9 cellular contexts compared by ENCODE assay signal in the genomic region with DNA sequence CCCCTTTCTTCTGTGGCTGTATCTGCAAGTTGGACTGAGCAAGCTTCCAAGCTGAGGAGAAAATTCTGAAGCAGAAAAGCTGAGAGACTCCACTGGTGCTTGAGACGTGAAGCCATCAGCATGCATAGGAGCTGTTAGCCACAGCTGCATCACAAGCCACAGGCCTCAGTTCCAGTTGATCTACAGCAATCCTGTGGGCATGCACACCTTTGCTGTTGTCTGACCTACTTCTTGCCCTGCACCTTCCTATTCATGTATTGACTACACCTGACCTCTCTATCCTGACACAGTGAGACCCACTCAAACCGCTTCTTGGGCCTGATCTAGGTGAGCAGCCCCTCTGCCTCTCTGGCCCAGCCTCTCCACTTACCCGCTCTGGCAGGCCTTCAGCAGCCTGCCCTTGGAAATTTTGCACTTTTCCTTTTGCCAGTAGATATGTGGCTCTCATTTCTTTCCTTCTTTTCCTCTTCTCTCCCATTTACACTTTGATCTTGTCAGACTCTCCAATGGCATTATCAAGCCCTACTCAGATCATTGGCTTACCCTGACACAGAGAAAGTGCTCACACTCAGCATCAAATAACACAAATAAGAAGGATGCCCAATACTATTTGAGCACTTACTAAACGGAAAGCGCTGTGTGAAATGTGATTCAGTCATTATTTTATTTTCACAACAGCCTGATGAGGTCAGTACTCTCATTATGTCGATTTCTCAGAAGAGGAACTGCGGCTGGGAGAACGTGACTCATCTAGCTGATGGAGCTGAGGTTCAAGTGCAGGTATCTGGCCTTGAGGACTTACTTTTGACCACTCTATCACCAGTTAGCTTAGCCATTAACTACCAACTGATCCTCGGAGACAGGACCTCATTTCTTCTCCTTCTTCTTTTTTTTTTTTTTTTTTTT. TPM values are rescaled to one million over a fixed set of nuclear protein-coding genes. Genes with fewer than 3 reads are reported as not detected.
DNase-seq lines count a peak whose midpoint lies in the region; ATAC-seq, FAIRE-seq and TF ChIP-seq lines count a peak whose summit lies in the region.
"Had no signal": no experiment of that assay in that cellular context is flagged by ENCODE, and none has a peak within 500 bp of the region (broad histone marks: within the 10 kb centered on the region; RNA-seq: fewer than 3 reads in every experiment).

No MANE protein-coding gene starts in this region.

- H3K27ac Mint-ChIP-seq in natural killer cell: peak overlapping the region in 1 of 2 donors; percentile 65

- peak; percentile 18 to 24 for DNase-seq in activated CD4-positive, alpha-beta T cell treated with anti-CD3 and anti-CD28 coated beads for 4 hours
- DNase-seq in activated CD4-positive, alpha-beta T cell treated with anti-CD3 and anti-CD28 coated beads, Interleukin-2, amount 50 U/mL, for 1 hour: no peak
- DNase-seq in HTR-8/SVneo (ENCODE audit: insufficient read length, low spot score) (peak; percentile 90), natural killer cell (no peak), NCI-H524 (lab: John Stamatoyannopoulos, UW) (no peak), GOT3 (lab: John Stamatoyannopoulos, UW) (no peak)
- peak; percentile 10 for DNase-seq in activated T-helper 9 cell treated with anti-CD3 and anti-CD28 coated beads, Interleukin-2, amount 50 U/mL, for 16 hours (ENCODE audit: low read depth)
- DNase-seq: DND-41 had no signal

- H3K4me1 Mint-ChIP-seq in natural killer cell: peaks cover 0 to 7% of the 10 kb centered on the region in 2 donors

- no peak for TF ChIP-seq CTCF in natural killer cell (IDR thresholded peaks at IDR 0.05)

- H3K27me3 Mint-ChIP-seq in natural killer cell (ENCODE audit: low read depth in 2 of 2): no peaks in the 10 kb centered on the region

- peak; percentile 99 for FAIRE-seq in HTR-8/SVneo (lab: Jason Lieb, UNC)

- H3K9me3 Mint-ChIP-seq in natural killer cell: no peaks in the 10 kb centered on the region

- ATAC-seq in natural killer cell: peak in 2 of 3 donors; percentile 21 to 48
- ATAC-seq in GM21367 (IDR thresholded peaks at IDR 0.05; ENCODE audit: unreplicated experiment): no peak

- intact Hi-C loops in natural killer cell (cut with micrococcal nuclease): loop anchor here (5.0 kb wide), 1 partner anchor 42 kb away; no protein-coding TSS in a partner anchor

- H3K36me3 Mint-ChIP-seq in natural killer cell: no peaks in the 10 kb centered on the region

- no peak overlapping the region for H3K4me3 Mint-ChIP-seq in natural killer cell

RNA-seq across cellular contexts. Expression of a gene that starts 21.9 kb away (rescaled TPM):
- 1 to 10 TPM in 2 of 3 donors, under 1 TPM in 1; 0.48 to 1.5 (median 1.5) TPM for total RNA-seq in natural killer cell

RNA-seq across cellular contexts. Expression of a gene that starts 56.9 kb away (rescaled TPM):
- 100 to 1,000 TPM; 111 to 118 (median 113) TPM for total RNA-seq in natural killer cell

Comparison
In these comparisons a context has a peak if more than half of its experiments do, and no peak if none do; other contexts are left out.
1. DNase-seq: peak in activated CD4-positive, alpha-beta T cell treated with anti-CD3 and anti-CD28 coated beads for 4 hours (2 of 2), HTR-8/SVneo (single experiment) and activated T-helper 9 cell treated with anti-CD3 and anti-CD28 coated beads, Interleukin-2, amount 50 U/mL, for 16 hours (single experiment); none in activated CD4-positive, alpha-beta T cell treated with anti-CD3 and anti-CD28 coated beads, Interleukin-2, amount 50 U/mL, for 1 hour (single experiment), natural killer cell (single experiment), NCI-H524 (0 of 2) and GOT3 (single experiment).